In genomic region chr2:97997774-97998392, GRCh38 we compare ENCODE assay signal across 18 cellular contexts. TPM values are rescaled to one million over a fixed set of nuclear protein-coding genes. Genes with fewer than 3 reads are reported as not detected.
DNase-seq lines count a peak whose midpoint lies in the region; ATAC-seq and TF ChIP-seq lines count a peak whose summit lies in the region.
"Had no signal": no experiment of that assay in that cellular context is flagged by ENCODE, and none has a peak within 500 bp of the region (broad histone marks: within the 10 kb centered on the region; RNA-seq: fewer than 3 reads in every experiment).

No MANE protein-coding gene starts in this region.

- no peaks in the 10 kb centered on the region for H3K9me3 Mint-ChIP-seq in activated CD8-positive, alpha-beta T cell treated with anti-CD3 and anti-CD28 coated beads, Interleukin-2, amount 10 ng/mL, durations not matched to agents 7 days and 5 days (ENCODE audit: insufficient read depth)
- H3K9me3 Mint-ChIP-seq: natural killer cell, WTC11 had no signal

- no peak overlapping the region for H3K4me3 ChIP-seq in psoas muscle
- H3K4me3 ChIP-seq: lung had no signal

- no peaks in the 10 kb centered on the region for H3K9me3 ChIP-seq in psoas muscle

- H3K27me3 Mint-ChIP-seq in activated CD8-positive, alpha-beta T cell treated with anti-CD3 and anti-CD28 coated beads, Interleukin-2, amount 10 ng/mL, durations not matched to agents 7 days and 5 days (ENCODE audit: low read depth), result peaks cover 9% of the 10 kb centered on the region

- H3K36me3 ChIP-seq in psoas muscle (ENCODE audit: insufficient read depth in 1 of 2, low read depth in 1 of 2), result no peaks in the 10 kb centered on the region

- CTCF ChIA-PET in activated CD8-positive, alpha-beta T cell treated with anti-CD3 and anti-CD28 coated beads, Interleukin-2, amount 10 ng/mL, durations not matched to agents 7 days and 5 days (lab: Charles Lee), result interaction anchor here (1.4 kb wide), 1 partner anchor 191 kb away, joined by 5 read pairs; no protein-coding TSS in a partner anchor

- no peak overlapping the region for H3K4me3 Mint-ChIP-seq in activated CD8-positive, alpha-beta T cell treated with anti-CD3 and anti-CD28 coated beads, Interleukin-2, amount 10 ng/mL, durations not matched to agents 7 days and 5 days
- H3K4me3 Mint-ChIP-seq: WTC11 had no signal

- POLR2A ChIA-PET in activated CD8-positive, alpha-beta T cell treated with anti-CD3 and anti-CD28 coated beads, Interleukin-2, amount 10 ng/mL, durations not matched to agents 7 days and 5 days (lab: Charles Lee), result interaction anchor here (0.6 to 1.1 kb wide), 2 partner anchors 12 to 319 kb away, joined by 3 read pairs; no protein-coding TSS in a partner anchor

- H3K36me3 Mint-ChIP-seq in activated CD8-positive, alpha-beta T cell treated with anti-CD3 and anti-CD28 coated beads, Interleukin-2, amount 10 ng/mL, durations not matched to agents 7 days and 5 days (ENCODE audit: low read depth), result no peaks in the 10 kb centered on the region
- H3K36me3 Mint-ChIP-seq: natural killer cell, WTC11 had no signal

- no peaks in the 10 kb centered on the region for H3K27me3 ChIP-seq in psoas muscle (ENCODE audit: insufficient read depth in 3 of 3, low read length in 2 of 3)

- no peak for TF ChIP-seq CTCF in psoas muscle (IDR thresholded peaks at IDR 0.05)

- WGBS in psoas muscle, 3 donors, result 52 to 75% (median 53%) methylated on average over 8 of the region's 8 CpGs

- no peak overlapping the region for H3K27ac Mint-ChIP-seq in activated CD8-positive, alpha-beta T cell treated with anti-CD3 and anti-CD28 coated beads, Interleukin-2, amount 10 ng/mL, durations not matched to agents 7 days and 5 days
- H3K27ac Mint-ChIP-seq: natural killer cell, WTC11 had no signal

- intact Hi-C loops in psoas muscle (cut with DNase I), result loop anchor here (5.0 to 10.0 kb wide), 3 partner anchors 159 to 191 kb away; no protein-coding TSS in a partner anchor

- H3K27ac ChIP-seq in psoas muscle, result peak overlapping the region; percentile 30

- DNase-seq in NCI-H748 (lab: John Stamatoyannopoulos, UW; ENCODE audit: unreplicated experiment) (peak; percentile 88), NCI-H748 treated with DMSO at 0.1 percent for 48 hours (lab: John Stamatoyannopoulos, UW) (no peak), NCI-H2107 (lab: John Stamatoyannopoulos, UW) (peak; percentile 66), SHP77 (lab: John Stamatoyannopoulos, UW) (peak; percentile 78 to 87), psoas muscle (no peak), cerebellar cortex (ENCODE audit: low spot score) (no peak)
- no peak for DNase-seq in activated CD8-positive, alpha-beta T cell treated with anti-CD3 and anti-CD28 coated beads, Interleukin-2, amount 10 ng/mL, durations not matched to agents 7 days and 5 days
- no peak for DNase-seq in activated naive CD4-positive, alpha-beta T cell (lab: John Stamatoyannopoulos, UW)
- DNase-seq: 8988T, C1 segment of cervical spinal cord, GF-D8, natural killer cell, NCI-H1048, retina, substantia nigra had no signal

- peaks cover 22% of the 10 kb centered on the region for H3K4me1 Mint-ChIP-seq in activated CD8-positive, alpha-beta T cell treated with anti-CD3 and anti-CD28 coated beads, Interleukin-2, amount 10 ng/mL, durations not matched to agents 7 days and 5 days (ENCODE audit: low read depth)

- peaks cover 14% of the 10 kb centered on the region for H3K4me1 ChIP-seq in psoas muscle

- no peak for ATAC-seq in psoas muscle
- ATAC-seq in activated CD8-positive, alpha-beta T cell treated with anti-CD3 and anti-CD28 coated beads, Interleukin-2, amount 10 ng/mL, durations not matched to agents 7 days and 5 days, result no peak
- ATAC-seq: natural killer cell, Panc1, WTC11 had no signal

RNA-seq across cellular contexts. Expression of gene TMEM131, which starts 2.1 kb away (rescaled TPM):
- 10 to 100 TPM; 20.1 to 33.3 (median 27.0) TPM for total RNA-seq in psoas muscle
- 10 to 100 TPM in 1 of 3 donors, 1 to 10 TPM in 2; 7.7 to 16.3 (median 7.8) TPM for polyA plus RNA-seq in psoas muscle
- total RNA-seq in activated CD8-positive, alpha-beta T cell treated with anti-CD3 and anti-CD28 coated beads, Interleukin-2, amount 10 ng/mL, durations not matched to agents 7 days and 5 days, result 10 to 100 TPM; 35.9 to 40.7 TPM

Comparison
In these comparisons a context has a peak if more than half of its experiments do, and no peak if none do; other contexts are left out.
1. DNase-seq: peak in NCI-H748 (single experiment), NCI-H2107 (single experiment) and SHP77 (2 of 2); none in NCI-H748 treated with DMSO at 0.1 percent for 48 hours (single experiment), psoas muscle (0 of 2), activated CD8-positive, alpha-beta T cell treated with anti-CD3 and anti-CD28 coated beads, Interleukin-2, amount 10 ng/mL, durations not matched to agents 7 days and 5 days (single experiment), cerebellar cortex (single experiment) and activated naive CD4-positive, alpha-beta T cell (0 of 4).